In the genomic region with DNA sequence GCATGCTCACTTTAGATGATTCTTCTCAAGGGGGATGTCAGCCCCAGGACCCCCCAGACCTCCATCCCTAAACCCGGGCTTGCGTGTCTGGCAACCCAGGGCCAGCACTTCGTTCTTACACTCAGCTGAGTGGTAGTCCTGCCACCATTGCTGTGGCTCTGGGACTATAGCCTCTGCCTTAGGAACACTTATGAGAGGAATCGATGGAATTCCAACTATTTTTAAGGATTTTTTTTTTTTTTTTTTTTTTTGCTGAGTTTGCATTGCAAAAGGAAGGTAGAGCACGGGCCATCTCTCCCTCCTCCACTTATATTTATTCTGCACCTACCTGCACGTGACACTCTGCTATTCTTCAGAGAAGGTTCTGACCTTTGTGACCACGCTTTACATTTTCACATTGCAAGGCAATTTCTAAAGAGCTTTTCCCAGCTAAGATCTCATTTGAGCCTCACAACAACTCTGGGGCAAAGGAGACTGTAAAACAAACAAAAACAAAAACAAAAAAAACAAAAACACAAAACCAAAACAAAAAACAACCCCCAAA, we compare ENCODE assay signal across 12 cellular contexts.
DNase-seq lines count a peak whose midpoint lies in the region; ATAC-seq, FAIRE-seq and TF ChIP-seq lines count a peak whose summit lies in the region.
"Had no signal": no experiment of that assay in that cellular context is flagged by ENCODE, and none has a peak within 500 bp of the region (broad histone marks: within the 10 kb centered on the region; RNA-seq: fewer than 3 reads in every experiment).

No MANE protein-coding gene starts in this region.

- H2AK5ac ChIP-seq in IMR-90 (ENCODE audit: low read depth, low read length) = peak overlapping the region; percentile 80
- peak overlapping the region; percentile 44; the same call in 1 of the 2 replicates for H2AK5ac ChIP-seq in H1 (ENCODE audit: low read depth, low read length)

- TF ChIP-seq CTCF in IMR-90 (conservative IDR thresholded peaks at IDR 0.05; ENCODE audit: low read depth, low read length) = no peak
- no peak for TF ChIP-seq CTCF in H1 (IDR thresholded peaks at IDR 0.05; ENCODE audit: control extremely low read depth in 1 of 3, insufficient read depth in 1 of 3, low read depth in 1 of 3, low read length in 3 of 3)
- no peak for TF ChIP-seq CTCF in transverse colon (IDR thresholded peaks at IDR 0.05)

- 56% methylated on average over 2 of the region's 7 CpGs; no CpG with 5 or more reads in 1 of the 2 experiments for WGBS in IMR-90 (ENCODE audit: extremely low coverage in 2 of 2, insufficient read length in 1 of 2), 2 experiments
- 74% methylated on average over 7 of the region's 7 CpGs; no CpG with 5 or more reads in 1 of the 2 experiments for WGBS in H1 (ENCODE audit: extremely low coverage in 1 of 2, insufficient coverage in 1 of 2, insufficient read length in 1 of 2, insufficient replicate concordance in 2 of 2, low coverage in 1 of 2, low lambda C conversion rate in 2 of 2, missing lambda C conversion rate in 1 of 2), 2 experiments
- 77 to 92% methylated on average over 5 to 7 of the region's 7 CpGs for WGBS in transverse colon (ENCODE audit: low coverage in 1 of 2), 2 donors

- H4K20me1 ChIP-seq in IMR-90 (ENCODE audit: insufficient read depth, low read length) = peaks cover 6% of the 10 kb centered on the region
- no peaks in the 10 kb centered on the region for H4K20me1 ChIP-seq in H1 (replicated peaks in 1 of 2; ENCODE audit: control insufficient read depth in 1 of 2, insufficient read depth in 2 of 2, low read length in 2 of 2)

- H4K91ac ChIP-seq in IMR-90 (ENCODE audit: insufficient read depth, low read depth, low read length) = peak overlapping the region; percentile 100
- H4K91ac ChIP-seq in H1 (replicated peaks; ENCODE audit: insufficient read length, low read length) = no peak overlapping the region

- no peak for ATAC-seq in IMR-90 (ENCODE audit: low read depth)
- no peak for ATAC-seq in HG02588 (IDR thresholded peaks at IDR 0.05; ENCODE audit: unreplicated experiment)

- H3K4me1 ChIP-seq in IMR-90 (ENCODE audit: control insufficient read depth, insufficient read depth, low read length) (peaks cover 54% of the 10 kb centered on the region), H1 (replicated peaks in 1 of 4; ENCODE audit: control insufficient read depth in 3 of 4, insufficient read depth in 4 of 4, low read length in 3 of 4) (peaks cover 8 to 25% (median 17%) of the 10 kb centered on the region in 4 experiments), muscle layer of duodenum (ENCODE audit: control insufficient read depth in 1 of 2, insufficient read depth in 2 of 2, low read length in 2 of 2) (peaks cover 15 to 36% of the 10 kb centered on the region in 2 donors), transverse colon (peaks cover 42 to 98% (median 81%) of the 10 kb centered on the region in 4 donors)
- H3K4me1 ChIP-seq: parathyroid adenoma had no signal

- H3K9me1 ChIP-seq in IMR-90 (ENCODE audit: insufficient read depth, low read length) = peaks cover 34% of the 10 kb centered on the region

- no peak for FAIRE-seq in H1 (lab: Jason Lieb, UNC)

- H3K27ac ChIP-seq in IMR-90 (ENCODE audit: insufficient read depth, low read length) (peak overlapping the region; percentile 83), H1 (ENCODE audit: low read depth, low read length) (no peak overlapping the region), muscle layer of duodenum (ENCODE audit: low read length) (peak overlapping the region; percentile 96), transverse colon (peak overlapping the region; percentile 82 to 90 (median 86))
- H3K27ac ChIP-seq: WERI-Rb-1 had no signal

- H2BK120ac ChIP-seq in IMR-90 (ENCODE audit: low read depth, low read length) (peak overlapping the region; percentile 99), H1 (replicated peaks; ENCODE audit: low read depth, low read length) (no peak overlapping the region)

- peak overlapping the region; percentile 99 for H2BK5ac ChIP-seq in IMR-90 (ENCODE audit: low read depth, low read length, poor library complexity, severe bottlenecking)
- 0 out of 2 replicates have a peak overlapping the region, but pooled peaks have one; percentile 55 for H2BK5ac ChIP-seq in H1 (ENCODE audit: low read depth, low read length)

- H3K23ac ChIP-seq in IMR-90 (ENCODE audit: low read depth, low read length) = peak overlapping the region; percentile 100
- no peak overlapping the region for H3K23ac ChIP-seq in H1 (ENCODE audit: insufficient read length)

- H3K36me3 ChIP-seq in IMR-90 (ENCODE audit: control insufficient read depth, insufficient read depth, low read length) = no peaks in the 10 kb centered on the region; the same call in 1 of the 2 replicates
- no peaks in the 10 kb centered on the region for H3K36me3 ChIP-seq in H1 (ENCODE audit: control insufficient read depth in 2 of 4, insufficient read depth in 4 of 4, low read length in 3 of 4)
- H3K36me3 ChIP-seq in muscle layer of duodenum (ENCODE audit: control insufficient read depth in 1 of 2, insufficient read depth in 2 of 2, low read length in 2 of 2) = peaks cover 0 to 20% of the 10 kb centered on the region in 2 donors
- H3K36me3 ChIP-seq in transverse colon = no peaks in the 10 kb centered on the region
- H3K36me3 ChIP-seq: WERI-Rb-1 had no signal

- H2BK20ac ChIP-seq in IMR-90 (ENCODE audit: low read depth, low read length) (peak overlapping the region; percentile 98), H1 (ENCODE audit: low read length) (no peak overlapping the region)

- TF ChIP-seq RAD21 in IMR-90 (IDR thresholded peaks at IDR 0.05; ENCODE audit: low read length) (no peak), H1 (IDR thresholded peaks at IDR 0.05 in 1 of 2, conservative IDR thresholded peaks at IDR 0.05 in 1 of 2; ENCODE audit: low read depth in 2 of 2, low read length in 2 of 2) (no peak)

- H2BK12ac ChIP-seq in H1 (ENCODE audit: low read depth, low read length) = peak overlapping the region; percentile 89; the same call in 1 of the 2 replicates

- H3K14ac ChIP-seq in IMR-90 (replicated peaks; ENCODE audit: low read depth, low read length) = peak overlapping the region; percentile 99
- H3K14ac ChIP-seq in H1 (ENCODE audit: insufficient read length) = no peak overlapping the region

- H2BK15ac ChIP-seq in IMR-90 (ENCODE audit: low read depth, low read length) = peak overlapping the region; percentile 97; the same call in 2 of the 3 replicates
- H2BK15ac ChIP-seq in H1 (ENCODE audit: low read length) = no peak overlapping the region

- intact Hi-C loops in IMR-90 (cut with micrococcal nuclease) (loop anchor here (2.0 to 10.0 kb wide), 2 partner anchors 353 to 683 kb away; no protein-coding TSS in a partner anchor), transverse colon (cut with DNase I; ENCODE audit: low total_unique reads) (loop anchor here (5.0 to 10.0 kb wide), 2 partner anchors 73 to 526 kb away; no protein-coding TSS in a partner anchor)

- POLR2A ChIA-PET in IMR-90 (lab: Charles Lee; ENCODE audit: unreplicated experiment) (interaction anchor here (0.7 to 0.9 kb wide), 2 partner anchors 90 to 525 kb away, joined by 4 to 7 read pairs; no protein-coding TSS in a partner anchor), H1 (lab: Charles Lee; ENCODE audit: partially characterized antibody) (interaction anchor here (1.1 to 1.5 kb wide), 3 partner anchors 10 to 58 kb away, joined by 3 to 4 read pairs (median 3); no protein-coding TSS in a partner anchor)

- H4K5ac ChIP-seq in IMR-90 (ENCODE audit: low read depth, low read length) (peak overlapping the region; percentile 41), H1 (ENCODE audit: insufficient read length, low read depth, low read length) (no peak overlapping the region)

- H4K8ac ChIP-seq in IMR-90 (ENCODE audit: low read depth in 2 of 2, low read length in 2 of 2) (peak overlapping the region; percentile 93 to 98), H1 (ENCODE audit: extremely low read depth, insufficient read depth, low read length) (no peak overlapping the region)

- no peak overlapping the region for H2AK9ac ChIP-seq in IMR-90 (replicated peaks; ENCODE audit: low read depth, low read length, poor library complexity)

- no peak for TF ChIP-seq POLR2A in IMR-90 (IDR thresholded peaks at IDR 0.05; ENCODE audit: low read depth, low read length)
- no peak for TF ChIP-seq POLR2A in H1 (IDR thresholded peaks at IDR 0.05; ENCODE audit: control extremely low read depth in 1 of 2, low read depth in 2 of 2, low read length in 2 of 2)
- no peak for TF ChIP-seq POLR2A in transverse colon (IDR thresholded peaks at IDR 0.05)

- peak overlapping the region; percentile 100 for H3K4ac ChIP-seq in IMR-90 (ENCODE audit: low read depth, low read length)
- no peak overlapping the region for H3K4ac ChIP-seq in H1 (replicated peaks; ENCODE audit: insufficient read length, low read depth, low read length)

- H3K18ac ChIP-seq in IMR-90 (ENCODE audit: low read depth, low read length) = peak overlapping the region; percentile 84
- H3K18ac ChIP-seq in H1 (ENCODE audit: extremely low read depth, low read length) = no peak overlapping the region

- no peak for TF ChIP-seq EP300 in H1 (IDR thresholded peaks at IDR 0.05; ENCODE audit: borderline replicate concordance in 1 of 2, low read depth in 2 of 2, low read length in 2 of 2)
- TF ChIP-seq EP300 in transverse colon (IDR thresholded peaks at IDR 0.05; ENCODE audit: low read depth) = no peak

- CTCF ChIA-PET in IMR-90 (lab: Yijun Ruan, JAX) (no interaction called here), H1 (lab: Charles Lee; ENCODE audit: partially characterized antibody) (interaction anchor here (0.7 to 3.6 kb wide), 4 partner anchors 10 to 528 kb away, joined by 3 to 12 read pairs (median 5); no protein-coding TSS in a partner anchor)

- DNase-seq in IMR-90 (no peak), H1 (ENCODE audit: low read depth in 1 of 2, low spot score in 2 of 2) (no peak), transverse colon (no peak), AG08395 (ENCODE audit: low spot score) (no peak)
- no peak for DNase-seq in activated T-cell treated with anti-CD3 and anti-CD28 coated beads, Interleukin-2, amount 50 U/mL, for 1 hour
- DNase-seq: erythroblast, midbrain, NCI-H1105, WERI-Rb-1 had no signal

- H2AFZ ChIP-seq in IMR-90 (replicated peaks; ENCODE audit: low read length, poor library complexity) (no peak overlapping the region), H1 (ENCODE audit: low read length) (no peak overlapping the region)
- H2AFZ ChIP-seq: parathyroid adenoma had no signal

- dilution Hi-C loops in IMR-90 (cut with HindIII; ENCODE audit: low sequenced_read_pairs, unreplicated experiment) = no loop called here

- H3K56ac ChIP-seq in IMR-90 (ENCODE audit: extremely low read depth, insufficient read depth, low read length) (peak overlapping the region; percentile 99), H1 (replicated peaks; ENCODE audit: insufficient read length, low read depth, low read length) (no peak overlapping the region)

- no peak overlapping the region for H3K4me3 ChIP-seq in IMR-90 (ENCODE audit: insufficient read depth, low read depth, low read length)
- H3K4me3 ChIP-seq in H1 (ENCODE audit: extremely low read depth in 1 of 4, insufficient read depth in 2 of 4, low read depth in 3 of 4, low read length in 4 of 4) = no peak overlapping the region
- H3K4me3 ChIP-seq in muscle layer of duodenum (ENCODE audit: low read depth in 1 of 2, low read length in 2 of 2) = peak overlapping the region in 1 of 2 donors; percentile 19
- no peak overlapping the region for H3K4me3 ChIP-seq in transverse colon

- peaks cover 1% of the 10 kb centered on the region; the same call in 1 of the 2 replicates for H3K23me2 ChIP-seq in H1 (ENCODE audit: low read depth, low read length)

- peaks cover 0 to 12% of the 10 kb centered on the region in 2 experiments; a peak in 2 of 4 replicates for H3K79me2 ChIP-seq in H1 (ENCODE audit: control insufficient read depth in 1 of 2, insufficient read depth in 2 of 2, low read length in 2 of 2)
- H3K79me2 ChIP-seq: parathyroid adenoma had no signal

- BruUV-seq in IMR-90 (replicated peaks; lab: Mats Ljungman, UMichigan) = no TSS peak

- H3K9me3 ChIP-seq in IMR-90 (ENCODE audit: control insufficient read depth, insufficient read depth, low read length) (no peaks in the 10 kb centered on the region), H1 (ENCODE audit: insufficient read depth in 2 of 2, low read depth in 1 of 2, low read length in 1 of 2) (no peaks in the 10 kb centered on the region), muscle layer of duodenum (ENCODE audit: control insufficient read depth in 1 of 2, low read length in 2 of 2) (no peaks in the 10 kb centered on the region), transverse colon (no peaks in the 10 kb centered on the region)

- peak overlapping the region; percentile 3; the same call in 1 of the 2 replicates for H3K4me2 ChIP-seq in IMR-90 (ENCODE audit: low read depth, low read length)
- peak overlapping the region in 1 of 2 experiments; percentile 41; a peak in 2 of 4 replicates for H3K4me2 ChIP-seq in H1 (ENCODE audit: insufficient read depth in 1 of 2, low read depth in 2 of 2, low read length in 2 of 2)

- H3K79me1 ChIP-seq in IMR-90 (ENCODE audit: low read depth in 1 of 2, low read length in 2 of 2) (peaks cover 34 to 67% of the 10 kb centered on the region in 2 experiments), H1 (ENCODE audit: low read depth, low read length) (no peaks in the 10 kb centered on the region)

- H3K9ac ChIP-seq in IMR-90 (ENCODE audit: low read depth, low read length) (peak overlapping the region; percentile 81; the same call in 1 of the 2 replicates), H1 (replicated peaks in 1 of 4; ENCODE audit: extremely low read depth in 1 of 4, low read depth in 3 of 4, low read length in 3 of 4) (no peak overlapping the region)
- H3K9ac ChIP-seq: parathyroid adenoma had no signal

- in situ Hi-C loops in IMR-90 (cut with MboI; ENCODE audit: low sequenced_read_pairs) (loop anchor here (10.0 kb wide), 2 partner anchors 523 to 687 kb away; partner anchors contain the start of gene BCL6), transverse colon (cut with MboI; ENCODE audit: low pct_ligation_motif_present in 1 of 4, low pct_unique_long_range_greater_than_20kb in 1 of 4, low sequenced_read_pairs in 3 of 4) (no loop called here)

- no peaks in the 10 kb centered on the region for H3K27me3 ChIP-seq in IMR-90 (ENCODE audit: control insufficient read depth, insufficient read depth, low read length)
- no peaks in the 10 kb centered on the region for H3K27me3 ChIP-seq in H1 (replicated peaks in 1 of 4; ENCODE audit: control insufficient read depth in 3 of 4, extremely low read depth in 1 of 4, insufficient read depth in 3 of 4, low read length in 3 of 4)
- H3K27me3 ChIP-seq in muscle layer of duodenum (ENCODE audit: low read depth, low read length) = no peaks in the 10 kb centered on the region
- no peaks in the 10 kb centered on the region for H3K27me3 ChIP-seq in transverse colon
